ENCODE assay signal across 8 cellular contexts in genomic region chr14:20662968-20663731, GRCh38. TPM values are rescaled to one million over a fixed set of nuclear protein-coding genes. Genes with fewer than 3 reads are reported as not detected.
A peak's percentile ranks its signal among the peaks of the same experiment; 100 is the strongest.
DNase-seq lines count a peak whose midpoint lies in the region; ATAC-seq and TF ChIP-seq lines count a peak whose summit lies in the region.

No MANE protein-coding gene starts in this region.

- H4K20me1 ChIP-seq in PC-9 (ENCODE audit: insufficient read depth), result no peaks in the 10 kb centered on the region

- H3K27me3 ChIP-seq in PC-9 (ENCODE audit: insufficient read depth, low read depth) (no peaks in the 10 kb centered on the region), gastroesophageal sphincter (peaks cover 97% of the 10 kb centered on the region), tibial nerve (peaks cover 0 to 54% of the 10 kb centered on the region in 2 donors)

- H3K4me3 ChIP-seq in PC-9 (peak overlapping the region; percentile 54; the same call in 1 of the 2 replicates), gastroesophageal sphincter (peak overlapping the region in 1 of 2 donors; percentile 38), tibial nerve (peak overlapping the region; percentile 0 to 53 (median 24))

- no peak for TF ChIP-seq EP300 in gastroesophageal sphincter (IDR thresholded peaks at IDR 0.05)
- no peak for TF ChIP-seq EP300 in tibial nerve (IDR thresholded peaks at IDR 0.05)

- BruUV-seq in PC-9 (replicated peaks; lab: Mats Ljungman, UMichigan), result no TSS peak

- peak overlapping the region; percentile 82 for H3K4me3 Mint-ChIP-seq in activated T-helper 1 cell treated with anti-CD3 and anti-CD28 coated beads, Interleukin-12 subunit alpha, Interleukin-12 subunit beta, Interleukin-2, Interleukin-4 antibody, amounts not matched to agents 30 ng/mL and 10 ng/mL and 1 ng/mL, durations not matched to agents 14 hours and 24 hours and 36 hours
- H3K4me3 Mint-ChIP-seq in osteocyte (ENCODE audit: unreplicated experiment), result peak overlapping the region; percentile 4

- H3K27ac ChIP-seq in PC-9 (no peak overlapping the region), gastroesophageal sphincter (no peak overlapping the region), tibial nerve (no peak overlapping the region)

- 0 out of 2 replicates have a peak overlapping the region, but pooled peaks have one; percentile 64 for H2AFZ ChIP-seq in PC-9

- H3K36me3 ChIP-seq in PC-9 (ENCODE audit: low read depth) (no peaks in the 10 kb centered on the region), gastroesophageal sphincter (no peaks in the 10 kb centered on the region), tibial nerve (no peaks in the 10 kb centered on the region)

- POLR2A ChIA-PET in PC-9 (lab: Charles Lee; ENCODE audit: unreplicated experiment), result no interaction called here

- H3K9me2 ChIP-seq in PC-9 (ENCODE audit: insufficient read depth), result no peaks in the 10 kb centered on the region

- H3K36me3 Mint-ChIP-seq in activated T-helper 1 cell treated with anti-CD3 and anti-CD28 coated beads, Interleukin-12 subunit alpha, Interleukin-12 subunit beta, Interleukin-2, Interleukin-4 antibody, amounts not matched to agents 30 ng/mL and 10 ng/mL and 1 ng/mL, durations not matched to agents 14 hours and 24 hours and 36 hours (ENCODE audit: low read depth), result peaks cover 1% of the 10 kb centered on the region
- H3K36me3 Mint-ChIP-seq in osteocyte (ENCODE audit: unreplicated experiment), result no peaks in the 10 kb centered on the region

- TF ChIP-seq CTCF in PC-9 (conservative IDR thresholded peaks at IDR 0.05), result peak; percentile 60
- TF ChIP-seq CTCF in gastroesophageal sphincter (IDR thresholded peaks at IDR 0.05), result peak in 3 of 4 experiments; percentile 30 to 60 (median 34)
- TF ChIP-seq CTCF in osteocyte (IDR thresholded peaks at IDR 0.05), result peak; percentile 42
- TF ChIP-seq CTCF in tibial nerve (IDR thresholded peaks at IDR 0.05), result peak; percentile 16 to 55 (median 29)

- intact Hi-C loops in PC-9 (cut with micrococcal nuclease; ENCODE audit: unreplicated experiment), result loop anchor here (1.0 to 2.0 kb wide), 3 partner anchors 19 to 30 kb away; no protein-coding TSS in a partner anchor
- intact Hi-C loops in activated T-helper 1 cell treated with anti-CD3 and anti-CD28 coated beads, Interleukin-12 subunit alpha, Interleukin-12 subunit beta, Interleukin-2, Interleukin-4 antibody, amounts not matched to agents 30 ng/mL and 10 ng/mL and 1 ng/mL, durations not matched to agents 14 hours and 24 hours and 36 hours (cut with micrococcal nuclease), result loop anchor here (1.0 to 5.0 kb wide), 6 partner anchors 10 to 1139 kb away; no protein-coding TSS in a partner anchor

- ATAC-seq in HG03175 (IDR thresholded peaks at IDR 0.05; ENCODE audit: unreplicated experiment) (peak; percentile 64), gastroesophageal sphincter (peak; percentile 68)

- peak overlapping the region; percentile 73 for H3K4me2 ChIP-seq in PC-9

- 7 to 15% methylated on average over 5 to 10 of the region's 31 CpGs for WGBS in gastroesophageal sphincter (ENCODE audit: low coverage in 1 of 2), 2 donors
- 3% methylated on average over 31 of the region's 31 CpGs for WGBS in tibial nerve, 2 donors

- H3K4me1 Mint-ChIP-seq in activated T-helper 1 cell treated with anti-CD3 and anti-CD28 coated beads, Interleukin-12 subunit alpha, Interleukin-12 subunit beta, Interleukin-2, Interleukin-4 antibody, amounts not matched to agents 30 ng/mL and 10 ng/mL and 1 ng/mL, durations not matched to agents 14 hours and 24 hours and 36 hours (ENCODE audit: low read depth), result peaks cover 38% of the 10 kb centered on the region
- peaks cover 11% of the 10 kb centered on the region for H3K4me1 Mint-ChIP-seq in osteocyte (ENCODE audit: unreplicated experiment)

- peaks cover under 1% of the 10 kb centered on the region for H3K9me3 Mint-ChIP-seq in activated T-helper 1 cell treated with anti-CD3 and anti-CD28 coated beads, Interleukin-12 subunit alpha, Interleukin-12 subunit beta, Interleukin-2, Interleukin-4 antibody, amounts not matched to agents 30 ng/mL and 10 ng/mL and 1 ng/mL, durations not matched to agents 14 hours and 24 hours and 36 hours
- H3K9me3 Mint-ChIP-seq in osteocyte (ENCODE audit: unreplicated experiment), result no peaks in the 10 kb centered on the region

- peak overlapping the region; percentile 28 for H3K27ac Mint-ChIP-seq in activated T-helper 1 cell treated with anti-CD3 and anti-CD28 coated beads, Interleukin-12 subunit alpha, Interleukin-12 subunit beta, Interleukin-2, Interleukin-4 antibody, amounts not matched to agents 30 ng/mL and 10 ng/mL and 1 ng/mL, durations not matched to agents 14 hours and 24 hours and 36 hours
- H3K27ac Mint-ChIP-seq in osteocyte (ENCODE audit: unreplicated experiment), result no peak overlapping the region

- H3K27me3 Mint-ChIP-seq in activated T-helper 1 cell treated with anti-CD3 and anti-CD28 coated beads, Interleukin-12 subunit alpha, Interleukin-12 subunit beta, Interleukin-2, Interleukin-4 antibody, amounts not matched to agents 30 ng/mL and 10 ng/mL and 1 ng/mL, durations not matched to agents 14 hours and 24 hours and 36 hours (ENCODE audit: insufficient read depth), result peaks cover 11% of the 10 kb centered on the region
- peaks cover 63% of the 10 kb centered on the region for H3K27me3 Mint-ChIP-seq in osteocyte (ENCODE audit: unreplicated experiment)

- TF ChIP-seq POLR2A in gastroesophageal sphincter (IDR thresholded peaks at IDR 0.05), result no peak
- TF ChIP-seq POLR2A in tibial nerve (IDR thresholded peaks at IDR 0.05), result no peak

- H3K79me2 ChIP-seq in PC-9 (ENCODE audit: low read depth), result no peaks in the 10 kb centered on the region

- H3K4me1 ChIP-seq in PC-9 (replicated peaks; ENCODE audit: insufficient read depth) (no peaks in the 10 kb centered on the region; the same call in 1 of the 2 replicates), gastroesophageal sphincter (peaks cover 0 to 15% (median 0%) of the 10 kb centered on the region in 3 donors), tibial nerve (peaks cover 0 to 13% (median 9%) of the 10 kb centered on the region in 4 donors)

- H3F3A ChIP-seq in PC-9 (ENCODE audit: insufficient read depth, low read depth), result no peaks in the 10 kb centered on the region

- CTCF ChIA-PET in PC-9 (lab: Charles Lee), result interaction anchor here (0.6 to 1.4 kb wide), 4 partner anchors 22 to 320 kb away, joined by 4 to 9 read pairs (median 6); partner anchors contain the start of gene PARP2

- H3K9me3 ChIP-seq in PC-9 (ENCODE audit: insufficient read depth, low read depth) (no peaks in the 10 kb centered on the region), gastroesophageal sphincter (no peaks in the 10 kb centered on the region), tibial nerve (no peaks in the 10 kb centered on the region)

- DNase-seq in activated gamma-delta T cell treated with Interleukin-2 at 50 U/mL for 16 hours (peak; percentile 67), activated gamma-delta T cell (lab: John Stamatoyannopoulos, UW) (no peak), PC-9 (peak; percentile 53 to 55), osteocyte (ENCODE audit: extremely low spot score, unreplicated experiment) (no peak), tibial nerve (ENCODE audit: low spot score in 2 of 2) (peak; percentile 13 to 39)
- peak; percentile 69 for DNase-seq in activated T-helper 1 cell treated with anti-CD3 and anti-CD28 coated beads, Interleukin-12 subunit alpha, Interleukin-12 subunit beta, Interleukin-2, Interleukin-4 antibody, amounts not matched to agents 30 ng/mL and 10 ng/mL and 1 ng/mL, durations not matched to agents 14 hours and 24 hours and 36 hours (ENCODE audit: low spot score)

RNA-seq across cellular contexts. Expression of gene RNASE4, which starts 21.2 kb away (rescaled TPM):
- total RNA-seq in PC-9 (2021), result 2.0 and 4.0 TPM in 2 replicates
- 0.34 and 0.39 TPM in 2 replicates for total RNA-seq in activated T-helper 1 cell treated with anti-CD3 and anti-CD28 coated beads, Interleukin-12 subunit alpha, Interleukin-12 subunit beta, Interleukin-2, Interleukin-4 antibody, amounts not matched to agents 30 ng/mL and 10 ng/mL and 1 ng/mL, durations not matched to agents 14 hours and 24 hours and 36 hours
- 100 to 1,000 TPM in 2 of 4 donors, 10 to 100 TPM in 2; 65.2 to 139 (median 106) TPM for total RNA-seq in gastroesophageal sphincter
- total RNA-seq in osteocyte, result 17.2 and 17.8 TPM in 2 replicates
- 100 to 1,000 TPM in 2 of 4 donors, 10 to 100 TPM in 2; 90.9 to 193 (median 118) TPM for total RNA-seq in tibial nerve

RNA-seq across cellular contexts. Expression of gene OR6S1, which starts 21.7 kb away (rescaled TPM):
- not detected in 2 replicates for total RNA-seq in PC-9 (2021)
- total RNA-seq in activated T-helper 1 cell treated with anti-CD3 and anti-CD28 coated beads, Interleukin-12 subunit alpha, Interleukin-12 subunit beta, Interleukin-2, Interleukin-4 antibody, amounts not matched to agents 30 ng/mL and 10 ng/mL and 1 ng/mL, durations not matched to agents 14 hours and 24 hours and 36 hours, result not detected in 2 replicates
- total RNA-seq in gastroesophageal sphincter, result not detected
- total RNA-seq in osteocyte, result not detected in 2 replicates
- total RNA-seq in tibial nerve, result not detected

RNA-seq across cellular contexts. Expression of gene ANG, which starts 25.4 kb away (rescaled TPM):
- 4.4 and 5.7 TPM in 2 replicates for total RNA-seq in PC-9 (2021)
- 0.57 and 0.59 TPM in 2 replicates for total RNA-seq in activated T-helper 1 cell treated with anti-CD3 and anti-CD28 coated beads, Interleukin-12 subunit alpha, Interleukin-12 subunit beta, Interleukin-2, Interleukin-4 antibody, amounts not matched to agents 30 ng/mL and 10 ng/mL and 1 ng/mL, durations not matched to agents 14 hours and 24 hours and 36 hours
- 10 to 100 TPM; 16.8 to 32.0 (median 25.2) TPM for total RNA-seq in gastroesophageal sphincter
- 7.4 and 8.6 TPM in 2 replicates for total RNA-seq in osteocyte
- total RNA-seq in tibial nerve, result 10 to 100 TPM; 31.2 to 41.9 (median 39.5) TPM

Comparison
In these comparisons a context has a peak if more than half of its experiments do, and no peak if none do; other contexts are left out.
1. DNase-seq: peak in activated gamma-delta T cell treated with Interleukin-2 at 50 U/mL for 16 hours (single experiment), PC-9 (2 of 2), activated T-helper 1 cell treated with anti-CD3 and anti-CD28 coated beads, Interleukin-12 subunit alpha, Interleukin-12 subunit beta, Interleukin-2, Interleukin-4 antibody, amounts not matched to agents 30 ng/mL and 10 ng/mL and 1 ng/mL, durations not matched to agents 14 hours and 24 hours and 36 hours (single experiment) and tibial nerve (2 of 2); none in activated gamma-delta T cell (single experiment) and osteocyte (single experiment).
2. Peak in every context shown above with its lines, with median percentiles within 50 percentile points of each other: CTCF ChIP-seq.